ENCODE assay signal across 9 cellular contexts in the genomic region with DNA sequence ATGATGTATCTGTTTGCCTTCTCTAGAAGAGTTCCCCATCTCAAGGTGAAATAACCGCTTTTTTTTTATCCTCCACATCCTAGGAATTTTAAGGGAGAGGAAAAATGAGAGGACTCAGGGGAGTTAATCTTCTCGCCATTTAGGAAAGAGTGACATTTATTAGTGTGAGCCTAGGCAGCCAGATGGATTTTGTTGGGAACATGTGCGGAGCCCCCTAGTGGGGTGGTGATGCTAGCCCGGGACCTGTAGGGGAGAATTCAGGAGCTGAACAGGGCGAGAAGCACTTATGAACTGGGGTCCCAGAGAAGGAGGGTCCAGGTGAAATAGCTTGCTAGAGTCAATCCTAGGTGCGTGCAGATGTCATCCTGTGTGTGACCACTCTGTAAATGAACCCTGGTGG. TPM values are rescaled to one million over a fixed set of nuclear protein-coding genes. Genes with fewer than 3 reads are reported as not detected.
DNase-seq lines count a peak whose midpoint lies in the region; TF ChIP-seq lines count a peak whose summit lies in the region.
"Had no signal": no experiment of that assay in that cellular context is flagged by ENCODE, and none has a peak within 500 bp of the region (broad histone marks: within the 10 kb centered on the region; RNA-seq: fewer than 3 reads in every experiment).

No MANE protein-coding gene starts in this region.

- H3K27ac Mint-ChIP-seq in neural crest cell (ENCODE audit: unreplicated experiment), result no peak overlapping the region

- TF ChIP-seq CTCF in HFF-Myc (IDR thresholded peaks at IDR 0.05; ENCODE audit: low read depth, low read length, missing control alignments), result peak; percentile 59
- peak; percentile 61 for TF ChIP-seq CTCF in astrocyte of the cerebellum (IDR thresholded peaks at IDR 0.05; ENCODE audit: low read depth, low read length, missing control alignments)
- peak; percentile 45 for TF ChIP-seq CTCF in neural crest cell (conservative IDR thresholded peaks at IDR 0.05)

- H3K36me3 Mint-ChIP-seq in neural crest cell (ENCODE audit: low read depth), result no peaks in the 10 kb centered on the region

- H3K4me3 Mint-ChIP-seq in neural crest cell, result no peak overlapping the region

- H3K9me3 ChIP-seq in effector memory CD4-positive, alpha-beta T cell (ENCODE audit: control insufficient read depth, low read length), result no peaks in the 10 kb centered on the region

- no peaks in the 10 kb centered on the region for H3K4me1 Mint-ChIP-seq in neural crest cell

- H3K9me3 Mint-ChIP-seq in neural crest cell, result no peaks in the 10 kb centered on the region

- H3K27ac ChIP-seq in effector memory CD4-positive, alpha-beta T cell (ENCODE audit: insufficient read depth, low read length, poor library complexity, severe bottlenecking), result no peak overlapping the region

- peaks cover 21% of the 10 kb centered on the region for H3K36me3 ChIP-seq in effector memory CD4-positive, alpha-beta T cell (ENCODE audit: control insufficient read depth, insufficient read depth, low read length)

- peak; percentile 5 for DNase-seq in NCI-H1694 treated with DMSO at 0.1 percent for 48 hours (lab: John Stamatoyannopoulos, UW)
- no peak for DNase-seq in NCI-H1694 (lab: John Stamatoyannopoulos, UW)
- DNase-seq in HFF-Myc (ENCODE audit: extremely low read depth, low read depth), result no peak
- no peak for DNase-seq in astrocyte of the cerebellum (ENCODE audit: low read depth)
- no peak for DNase-seq in neural crest cell (ENCODE audit: low read depth, low spot score)
- no peak for DNase-seq in effector memory CD4-positive, alpha-beta T cell
- no peak for DNase-seq in cerebellar cortex (ENCODE audit: low spot score)
- no peak for DNase-seq in GM19238 (ENCODE audit: insufficient read length, low spot score)
- DNase-seq: NCI-H187 treated with DMSO at 0.1 percent for 48 hours had no signal

- no peaks in the 10 kb centered on the region for H3K27me3 ChIP-seq in effector memory CD4-positive, alpha-beta T cell (replicated peaks; ENCODE audit: control insufficient read depth, insufficient read depth, low read length, poor library complexity, severe bottlenecking)

- no peaks in the 10 kb centered on the region for H3K27me3 Mint-ChIP-seq in neural crest cell (ENCODE audit: low read depth)

- H3K4me1 ChIP-seq in effector memory CD4-positive, alpha-beta T cell (ENCODE audit: control insufficient read depth, insufficient read depth, low read length, poor library complexity, severe bottlenecking), result peaks cover 67% of the 10 kb centered on the region

- H3K4me3 ChIP-seq in HFF-Myc (replicated peaks; ENCODE audit: low read depth, low read length) (no peak overlapping the region), astrocyte of the cerebellum (ENCODE audit: low read depth, low read length) (no peak overlapping the region)
- H3K4me3 ChIP-seq in effector memory CD4-positive, alpha-beta T cell (ENCODE audit: insufficient read depth, low read depth, low read length, poor library complexity, severe bottlenecking), result no peak overlapping the region

- in situ Hi-C loops in astrocyte of the cerebellum (cut with HindIII; ENCODE audit: low sequenced_read_pairs), result no loop called here

RNA-seq across cellular contexts. Expression of a gene that starts 10.7 kb away (rescaled TPM):
- total RNA-seq in neural crest cell, result 7.1 and 8.0 TPM in 2 replicates

RNA-seq across cellular contexts. Expression of a gene that starts 25.6 kb away (rescaled TPM):
- total RNA-seq in neural crest cell, result 12.2 and 12.6 TPM in 2 replicates
